ENCODE assay signal across 3 cellular contexts in the genomic region with DNA sequence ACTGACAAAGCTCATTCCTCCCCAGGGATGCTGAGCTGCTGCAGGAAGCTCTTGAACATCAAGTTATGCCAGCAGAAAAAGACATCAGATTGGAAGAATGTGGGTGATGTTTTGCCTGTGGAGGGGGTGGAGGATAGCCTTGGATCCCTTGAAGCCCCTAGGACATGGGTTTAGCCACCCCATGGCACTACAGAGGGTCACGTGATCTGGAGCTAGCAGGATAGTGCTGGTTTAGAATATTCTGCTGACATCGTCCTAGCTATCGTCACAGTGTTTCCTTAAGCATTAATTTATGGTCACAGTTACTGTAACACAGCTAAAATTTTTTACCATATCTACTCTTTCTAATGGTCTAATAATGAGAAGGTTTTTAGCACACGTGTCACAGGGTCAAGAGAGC.
TF ChIP-seq lines count a peak whose summit lies in the region.

No MANE protein-coding gene starts in this region.

TF ChIP-seq in A549, 52 proteins besides CTCF, POLR2A, EP300 and RAD21:
- TF ChIP-seq USF2 (IDR thresholded peaks at IDR 0.05) = peak; percentile 55
- no peak for TF ChIP-seq JUNB (IDR thresholded peaks at IDR 0.05)

TF ChIP-seq in GM23338, 12 proteins besides CTCF, POLR2A, EP300 and RAD21:
- TF ChIP-seq ZNF331 (CRISPR knock-in tag; IDR thresholded peaks at IDR 0.05; ENCODE audit: low read depth) (no peak), EZH2 (IDR thresholded peaks at IDR 0.05; ENCODE audit: low read depth, unreplicated experiment) (no peak), STAT1 (IDR thresholded peaks at IDR 0.05; ENCODE audit: unreplicated experiment) (no peak), NANOG (IDR thresholded peaks at IDR 0.05; ENCODE audit: borderline replicate concordance) (no peak), ZNF114 (CRISPR knock-in tag; IDR thresholded peaks at IDR 0.05) (no peak)
TF ChIP-seq in GM23338: peak in this region for 0.

TF ChIP-seq in K562, 482 proteins besides CTCF, POLR2A, EP300 and RAD21:
- TF ChIP-seq USF2 (CRISPR knock-in tag; IDR thresholded peaks at IDR 0.05) (peak; percentile 57), SRSF9 (IDR thresholded peaks at IDR 0.05; ENCODE audit: borderline replicate concordance, low read depth, low read length) (no peak), USF1 (CRISPR knock-in tag; IDR thresholded peaks at IDR 0.05) (0 out of 2 replicates have a peak, but pooled peaks have one; percentile 18), RAD51 (IDR thresholded peaks at IDR 0.05; ENCODE audit: borderline replicate concordance, low read depth) (peak; percentile 73), CBFA2T2 (conservative IDR thresholded peaks at IDR 0.05) (0 out of 2 replicates have a peak, but pooled peaks have one; percentile 25)
- TF ChIP-seq, protein P1, sequence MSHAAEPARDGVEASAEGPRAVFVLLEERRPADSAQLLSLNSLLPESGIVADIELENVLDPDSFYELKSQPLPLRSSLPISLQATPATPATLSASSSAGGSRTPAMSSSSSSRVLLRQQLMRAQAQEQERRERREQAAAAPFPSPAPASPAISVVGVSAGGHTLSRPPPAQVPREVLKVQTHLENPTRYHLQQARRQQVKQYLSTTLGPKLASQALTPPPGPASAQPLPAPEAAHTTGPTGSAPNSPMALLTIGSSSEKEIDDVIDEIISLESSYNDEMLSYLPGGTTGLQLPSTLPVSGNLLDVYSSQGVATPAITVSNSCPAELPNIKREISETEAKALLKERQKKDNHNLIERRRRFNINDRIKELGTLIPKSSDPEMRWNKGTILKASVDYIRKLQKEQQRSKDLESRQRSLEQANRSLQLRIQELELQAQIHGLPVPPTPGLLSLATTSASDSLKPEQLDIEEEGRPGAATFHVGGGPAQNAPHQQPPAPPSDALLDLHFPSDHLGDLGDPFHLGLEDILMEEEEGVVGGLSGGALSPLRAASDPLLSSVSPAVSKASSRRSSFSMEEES (CRISPR knock-in tag; IDR thresholded peaks at IDR 0.05) = peak; percentile 89
